8 cellular contexts compared by ENCODE assay signal in genomic region chr6:155915651-155916050, GRCh38.
"Had no signal": no experiment of that assay in that cellular context is flagged by ENCODE, and none has a peak within 500 bp of the region (broad histone marks: within the 10 kb centered on the region; RNA-seq: fewer than 3 reads in every experiment).

No MANE protein-coding gene starts in this region.

- FAIRE-seq: H1, H54, HTR-8/SVneo, K562 had no signal

- H3K4me2 ChIP-seq: GM23338 had no signal

- H2AFZ ChIP-seq: GM23338 had no signal

- ATAC-seq: GM23338, K562 had no signal

- DNase-seq: H9, HCEC 1CT, IMR-90 had no signal

- H3K4me3 ChIP-seq: GM23338, K562 had no signal
